ENCODE assay signal across 6 cellular contexts in genomic region chr10:73705506-73706072, GRCh38. TPM values are rescaled to one million over a fixed set of nuclear protein-coding genes. Genes with fewer than 3 reads are reported as not detected.
"Had no signal": no experiment of that assay in that cellular context is flagged by ENCODE, and none has a peak within 500 bp of the region (broad histone marks: within the 10 kb centered on the region; RNA-seq: fewer than 3 reads in every experiment).

No MANE protein-coding gene starts in this region.

RNA-seq across cellular contexts. Expression of gene SYNPO2L, which starts 49.8 kb away (rescaled TPM):
- total RNA-seq: hepatocyte; kidney epithelial cell; left lobe of liver; naive thymus-derived CD8-positive, alpha-beta T cell; sigmoid colon; temporal lobe had no signal
- polyA plus RNA-seq: hepatocyte; naive thymus-derived CD8-positive, alpha-beta T cell had no signal
